In the genomic region with DNA sequence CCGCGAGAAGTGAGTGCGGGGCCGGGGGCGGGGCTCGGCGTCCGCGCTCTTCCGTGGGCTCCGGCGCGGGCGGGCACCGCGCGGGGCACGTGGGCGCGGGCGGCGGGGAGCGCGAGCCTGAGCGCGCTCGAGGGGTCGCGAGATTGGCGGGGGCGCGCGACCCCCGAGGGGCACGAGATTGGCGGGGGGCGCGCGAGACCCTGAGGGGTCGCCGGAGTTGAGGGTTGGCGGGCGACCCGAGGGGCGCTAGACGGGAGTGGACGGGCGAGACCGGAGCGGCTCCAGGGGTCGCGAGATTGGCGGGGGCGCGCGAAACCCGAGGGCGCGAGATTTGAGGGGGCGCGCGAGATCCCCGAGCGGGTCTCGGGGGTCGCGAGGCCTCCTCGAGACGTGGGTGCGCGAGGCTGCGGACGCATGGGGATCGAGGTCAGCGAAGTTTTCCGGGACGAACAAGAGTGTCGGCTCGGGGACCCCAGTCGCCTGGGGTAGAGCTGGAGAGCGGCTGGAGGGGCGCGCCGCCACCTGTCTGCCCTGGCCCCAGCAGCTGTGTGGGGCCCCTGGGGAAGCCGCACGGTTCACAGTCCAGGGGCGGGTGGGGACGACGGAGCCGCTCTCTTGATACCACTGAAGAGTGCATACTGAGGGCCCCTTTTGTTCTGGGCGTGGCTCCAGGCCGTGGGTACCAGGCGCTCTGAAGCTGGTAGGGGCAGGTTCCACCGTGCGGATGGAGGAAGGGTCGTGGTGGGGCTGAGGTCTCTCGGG, we compare ENCODE assay signal across 8 cellular contexts. TPM values are rescaled to one million over a fixed set of nuclear protein-coding genes. Genes with fewer than 3 reads are reported as not detected.
A peak's percentile ranks its signal among the peaks of the same experiment; 100 is the strongest.
DNase-seq lines count a peak whose midpoint lies in the region; ATAC-seq, FAIRE-seq and TF ChIP-seq lines count a peak whose summit lies in the region.

No MANE protein-coding gene starts in this region.

- H3K4me3 ChIP-seq in NB4 (ENCODE audit: low read depth, low read length) (peak overlapping the region; percentile 44), iPS-15b (ENCODE audit: low read depth, low read length) (peak overlapping the region; percentile 50)

- TF ChIP-seq CTCF in NB4 (IDR thresholded peaks at IDR 0.05; ENCODE audit: low read depth, low read length): no peak

- DNase-seq in SIG-M5 treated with dmso at 0.1 percent for 504 hours (lab: John Stamatoyannopoulos, UW; ENCODE audit: unreplicated experiment) (peak; percentile 20), SIG-M5 (lab: John Stamatoyannopoulos, UW) (no peak), NB4 (ENCODE audit: low read depth) (peak; percentile 55), NCI-H2081 treated with DMSO at 0.1 percent for 48 hours (lab: John Stamatoyannopoulos, UW) (no peak), urothelium cell line (ENCODE audit: low spot score) (no peak)
- DNase-seq in activated naive CD4-positive, alpha-beta T cell treated with anti-CD3 and anti-CD28 coated beads, Interleukin-2, amount 50 U/mL, for 72 hours (ENCODE audit: low spot score in 2 of 2): peak in 1 of 2 donors; percentile 55
- peak; percentile 39 for DNase-seq in stimulated activated CD8-positive, alpha-beta memory T cell treated with anti-CD3 and anti-CD28 coated beads, Interleukin-12 subunit alpha, Interleukin-12 subunit beta, amount 100 ng/mL, for 4 hours (ENCODE audit: low read depth)

- peak; percentile 30 to 31 for ATAC-seq in activated naive CD4-positive, alpha-beta T cell treated with anti-CD3 and anti-CD28 coated beads, Interleukin-2, amount 50 U/mL, for 72 hours

- no peak for FAIRE-seq in urothelium cell line (lab: Jason Lieb, UNC)

- H3K9ac ChIP-seq in iPS-15b (ENCODE audit: low read depth, low read length): no peak overlapping the region

- H3K9me3 Mint-ChIP-seq in activated naive CD4-positive, alpha-beta T cell treated with anti-CD3 and anti-CD28 coated beads, Interleukin-2, amount 50 U/mL, for 72 hours: no peaks in the 10 kb centered on the region

- H3K36me3 Mint-ChIP-seq in activated naive CD4-positive, alpha-beta T cell treated with anti-CD3 and anti-CD28 coated beads, Interleukin-2, amount 50 U/mL, for 72 hours: peaks cover 0 to 6% of the 10 kb centered on the region in 2 donors

- no peak for TF ChIP-seq POLR2A in NB4 (IDR thresholded peaks at IDR 0.05; ENCODE audit: extremely low read depth, insufficient read length)

- no peaks in the 10 kb centered on the region for H3K9me3 ChIP-seq in iPS-15b (ENCODE audit: control insufficient read depth, insufficient read depth, low read length)

- H3K4me1 ChIP-seq in iPS-15b (ENCODE audit: control insufficient read depth, insufficient read depth, low read length): peaks cover 7% of the 10 kb centered on the region

- no peaks in the 10 kb centered on the region for H3K36me3 ChIP-seq in iPS-15b (ENCODE audit: control insufficient read depth, insufficient read depth, low read length)

- H3K27me3 ChIP-seq in iPS-15b (ENCODE audit: control insufficient read depth, insufficient read depth, low read length): peaks cover 15% of the 10 kb centered on the region

- H3K27ac Mint-ChIP-seq in activated naive CD4-positive, alpha-beta T cell treated with anti-CD3 and anti-CD28 coated beads, Interleukin-2, amount 50 U/mL, for 72 hours: peak overlapping the region; percentile 73 to 84

RNA-seq across cellular contexts. Expression of gene SSBP4, which starts 0.7 kb away (rescaled TPM):
- 100 to 1,000 TPM in 1 of 2 donors, 10 to 100 TPM in 1; 31.7 to 102 TPM for total RNA-seq in activated naive CD4-positive, alpha-beta T cell treated with anti-CD3 and anti-CD28 coated beads, Interleukin-2, amount 50 U/mL, for 72 hours

RNA-seq across cellular contexts. Expression of gene ISYNA1, which starts 18.1 kb away (rescaled TPM):
- 10 to 100 TPM; 19.7 to 30.8 TPM for total RNA-seq in activated naive CD4-positive, alpha-beta T cell treated with anti-CD3 and anti-CD28 coated beads, Interleukin-2, amount 50 U/mL, for 72 hours

RNA-seq across cellular contexts. Expression of gene LRRC25, which starts 22.5 kb away (rescaled TPM):
- total RNA-seq in activated naive CD4-positive, alpha-beta T cell treated with anti-CD3 and anti-CD28 coated beads, Interleukin-2, amount 50 U/mL, for 72 hours: not detected

RNA-seq across cellular contexts. Expression of gene GDF15, which starts 33.9 kb away (rescaled TPM):
- total RNA-seq in activated naive CD4-positive, alpha-beta T cell treated with anti-CD3 and anti-CD28 coated beads, Interleukin-2, amount 50 U/mL, for 72 hours: 1 to 10 TPM in 1 of 2 donors, under 1 TPM in 1; 0.29 to 1.4 TPM

Comparison
In these comparisons a context has a peak if more than half of its experiments do, and no peak if none do; other contexts are left out.
1. DNase-seq: peak in SIG-M5 treated with dmso at 0.1 percent for 504 hours (single experiment), NB4 (single experiment) and stimulated activated CD8-positive, alpha-beta memory T cell treated with anti-CD3 and anti-CD28 coated beads, Interleukin-12 subunit alpha, Interleukin-12 subunit beta, amount 100 ng/mL, for 4 hours (single experiment); none in SIG-M5 (single experiment), NCI-H2081 treated with DMSO at 0.1 percent for 48 hours (single experiment) and urothelium cell line (single experiment).